In genomic region chr1:46615088-46615487, GRCh38 we compare ENCODE assay signal across 12 cellular contexts. TPM values are rescaled to one million over a fixed set of nuclear protein-coding genes. Genes with fewer than 3 reads are reported as not detected.
DNase-seq lines count a peak whose midpoint lies in the region; ATAC-seq and TF ChIP-seq lines count a peak whose summit lies in the region.
"Had no signal": no experiment of that assay in that cellular context is flagged by ENCODE, and none has a peak within 500 bp of the region (broad histone marks: within the 10 kb centered on the region; RNA-seq: fewer than 3 reads in every experiment).

No MANE protein-coding gene starts in this region.

- TF ChIP-seq EP300 in ovary (IDR thresholded peaks at IDR 0.05): no peak

- in situ Hi-C loops in mammary epithelial cell (cut with MboI; ENCODE audit: low sequenced_read_pairs in 2 of 2) (loop anchor here in 1 of 2 donors (10.0 kb wide), 1 partner anchor 110 kb away; no protein-coding TSS in a partner anchor), KBM-7 (cut with MboI; ENCODE audit: low pct_unique_long_range_greater_than_20kb, low sequenced_read_pairs) (no loop called here)

- H3K27ac Mint-ChIP-seq in natural killer cell: peak overlapping the region; percentile 81 to 94

- H3K4me1 ChIP-seq in HEK293 (ENCODE audit: control insufficient read depth, insufficient read depth, low read length) (no peaks in the 10 kb centered on the region), mammary epithelial cell (ENCODE audit: insufficient read depth, low read length) (peaks cover 54% of the 10 kb centered on the region), ovary (ENCODE audit: insufficient read depth) (peaks cover 7% of the 10 kb centered on the region)

- H3K27me3 Mint-ChIP-seq in natural killer cell (ENCODE audit: low read depth in 2 of 2): no peaks in the 10 kb centered on the region

- CTCF ChIA-PET in AG04450 (lab: Charles Lee): interaction anchor here (2.8 kb wide), 1 partner anchor 110 kb away, joined by 11 read pairs; no protein-coding TSS in a partner anchor
- CTCF ChIA-PET in HEK293 (lab: Yijun Ruan, JAX): no interaction called here
- CTCF ChIA-PET in mammary epithelial cell (lab: Charles Lee; ENCODE audit: low non-redundant PET): no interaction called here

- POLR2A ChIA-PET in AG04450 (lab: Yijun Ruan, JAX) (interaction anchor here (1.9 to 3.7 kb wide), 2 partner anchors 9 to 11 kb away, joined by 10 to 21 read pairs; partner anchors contain the start of gene MKNK1), HEK293 (lab: Yijun Ruan, JAX) (interaction anchor here (8.9 kb wide), 1 partner anchor 11 kb away, joined by 77 read pairs; the partner anchor contains the start of gene MKNK1)

- H3K9me3 ChIP-seq in AG04450 (ENCODE audit: control insufficient read depth, insufficient read depth, low read length): no peaks in the 10 kb centered on the region; the same call in 1 of the 2 replicates
- H3K9me3 ChIP-seq in HEK293 (ENCODE audit: control insufficient read depth, insufficient read depth, low read depth, low read length): no peaks in the 10 kb centered on the region
- H3K9me3 ChIP-seq in mammary epithelial cell (replicated peaks; ENCODE audit: insufficient read depth, low read length): no peaks in the 10 kb centered on the region
- no peaks in the 10 kb centered on the region for H3K9me3 ChIP-seq in ovary
- H3K9me3 ChIP-seq: Peyer's patch had no signal

- dilution Hi-C loops in mammary epithelial cell (cut with HindIII; ENCODE audit: low sequenced_read_pairs): loop anchor here (5.0 kb wide), 2 partner anchors 68 to 77 kb away; no protein-coding TSS in a partner anchor

- no peaks in the 10 kb centered on the region for H3K36me3 Mint-ChIP-seq in natural killer cell

- peaks cover 50 to 66% of the 10 kb centered on the region in 2 donors for H3K4me1 Mint-ChIP-seq in natural killer cell

- no peak overlapping the region for H3K9ac ChIP-seq in mammary epithelial cell (ENCODE audit: insufficient read depth, low read length)

- intact Hi-C loops in mammary epithelial cell (cut with micrococcal nuclease): no loop called here
- intact Hi-C loops in natural killer cell (cut with micrococcal nuclease): loop anchor here (5.0 kb wide), 1 partner anchor 102 kb away; the partner anchor contains the start of gene EFCAB14
- intact Hi-C loops in ovary (cut with DNase I): loop anchor here in 3 of 4 donors (5.0 kb wide), 2 partner anchors 52 to 107 kb away; partner anchors contain the start of gene ATPAF1 (in 2 of the 3)
- intact Hi-C loops in left colon (cut with DNase I, micrococcal nuclease): no loop called here

- H3K36me3 ChIP-seq in HEK293 (ENCODE audit: control insufficient read depth in 2 of 2, insufficient read depth in 1 of 2, low read length in 2 of 2) (no peaks in the 10 kb centered on the region), mammary epithelial cell (ENCODE audit: insufficient read depth, low read length) (peaks cover 2% of the 10 kb centered on the region), ovary (no peaks in the 10 kb centered on the region)

- TF ChIP-seq POLR2A in ovary (IDR thresholded peaks at IDR 0.05): no peak

- DNase-seq in AG04450 (ENCODE audit: low read depth, low spot score): no peak
- DNase-seq in mammary epithelial cell: no peak
- DNase-seq in natural killer cell: no peak
- no peak for DNase-seq in ovary
- DNase-seq in KBM-7: no peak
- no peak for DNase-seq in left colon
- DNase-seq: DMS53; stimulated activated CD4-positive, alpha-beta T cell treated with anti-CD3 and anti-CD28 coated beads, Interleukin-4, amount 100 ng/mL, for 1 hour had no signal

- H4K20me1 ChIP-seq in mammary epithelial cell (ENCODE audit: insufficient read depth, low read length): no peaks in the 10 kb centered on the region

- H2AFZ ChIP-seq in mammary epithelial cell (ENCODE audit: low read depth, low read length): no peak overlapping the region

- TF ChIP-seq CTCF in AG04450 (IDR thresholded peaks at IDR 0.05; ENCODE audit: low read depth, low read length) (no peak), HEK293 (tag by site-specific recombination; IDR thresholded peaks at IDR 0.05) (no peak), mammary epithelial cell (conservative IDR thresholded peaks at IDR 0.05 in 1 of 2, IDR thresholded peaks at IDR 0.05 in 1 of 2; ENCODE audit: extremely low read depth in 1 of 2, insufficient read depth in 1 of 2, low read depth in 1 of 2, low read length in 2 of 2) (no peak), natural killer cell (IDR thresholded peaks at IDR 0.05) (no peak), ovary (IDR thresholded peaks at IDR 0.05) (no peak)

- peak overlapping the region; percentile 90 for H3K4me2 ChIP-seq in mammary epithelial cell (ENCODE audit: insufficient read depth, low read depth, low read length)

- peaks cover 41% of the 10 kb centered on the region for H3K79me2 ChIP-seq in mammary epithelial cell (ENCODE audit: insufficient read depth, low read length)

- BruUV-seq in mammary epithelial cell (replicated peaks; lab: Mats Ljungman, UMichigan): no TSS peak

- no peak overlapping the region for H3K27ac ChIP-seq in AG04450 (ENCODE audit: low read depth, low read length)
- H3K27ac ChIP-seq in HEK293 (ENCODE audit: extremely low read depth, low read depth, low read length): no peak overlapping the region
- no peak overlapping the region for H3K27ac ChIP-seq in mammary epithelial cell (ENCODE audit: insufficient read depth, low read depth, low read length)
- H3K27ac ChIP-seq in ovary: peak overlapping the region in 1 of 2 donors; percentile 95

- H3K9me3 Mint-ChIP-seq in natural killer cell: no peaks in the 10 kb centered on the region

- 100% methylated on average over 2 of the region's 2 CpGs for WGBS in mammary epithelial cell (ENCODE audit: low coverage, missing lambda C conversion rate)
- 93 to 97% (median 95%) methylated on average over 2 of the region's 2 CpGs for WGBS in ovary, 3 donors

- H3K4me3 ChIP-seq in AG04450 (ENCODE audit: low read depth, low read length) (peak overlapping the region; percentile 89), HEK293 (ENCODE audit: low read depth, low read length) (no peak overlapping the region), mammary epithelial cell (replicated peaks in 1 of 3; ENCODE audit: insufficient read depth in 1 of 3, low read depth in 2 of 3, low read length in 3 of 3) (no peak overlapping the region), ovary (no peak overlapping the region)

- peak overlapping the region; percentile 84 for H3K4me3 Mint-ChIP-seq in natural killer cell

- H3K27me3 ChIP-seq in AG04450 (ENCODE audit: control insufficient read depth, insufficient read depth, low read length) (no peaks in the 10 kb centered on the region), mammary epithelial cell (ENCODE audit: insufficient read depth, low read length) (no peaks in the 10 kb centered on the region), ovary (no peaks in the 10 kb centered on the region)
- H3K27me3 ChIP-seq: Peyer's patch had no signal

- ATAC-seq in natural killer cell (no peak), GM18873 (IDR thresholded peaks at IDR 0.05; ENCODE audit: low FRiP score, unreplicated experiment) (no peak), left colon (no peak)

TF ChIP-seq in HEK293, 187 proteins besides CTCF, POLR2A, EP300 and RAD21 (continues in another document):
- TF ChIP-seq EGR2 (tag by site-specific recombination; IDR thresholded peaks at IDR 0.05; ENCODE audit: low read depth) (peak; percentile 87), OVOL3 (tag by site-specific recombination; IDR thresholded peaks at IDR 0.05) (no peak), ZNF24 (tag by site-specific recombination; IDR thresholded peaks at IDR 0.05) (no peak), ZNF768 (tag by site-specific recombination; IDR thresholded peaks at IDR 0.05) (no peak), ZNF707 (tag by site-specific recombination; IDR thresholded peaks at IDR 0.05) (no peak)
- TF ChIP-seq, protein P1, sequence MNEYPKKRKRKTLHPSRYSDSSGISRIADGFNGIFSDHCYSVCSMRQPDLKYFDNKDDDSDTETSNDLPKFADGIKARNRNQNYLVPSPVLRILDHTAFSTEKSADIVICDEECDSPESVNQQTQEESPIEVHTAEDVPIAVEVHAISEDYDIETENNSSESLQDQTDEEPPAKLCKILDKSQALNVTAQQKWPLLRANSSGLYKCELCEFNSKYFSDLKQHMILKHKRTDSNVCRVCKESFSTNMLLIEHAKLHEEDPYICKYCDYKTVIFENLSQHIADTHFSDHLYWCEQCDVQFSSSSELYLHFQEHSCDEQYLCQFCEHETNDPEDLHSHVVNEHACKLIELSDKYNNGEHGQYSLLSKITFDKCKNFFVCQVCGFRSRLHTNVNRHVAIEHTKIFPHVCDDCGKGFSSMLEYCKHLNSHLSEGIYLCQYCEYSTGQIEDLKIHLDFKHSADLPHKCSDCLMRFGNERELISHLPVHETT (tag by site-specific recombination; IDR thresholded peaks at IDR 0.05): no peak

RNA-seq across cellular contexts. Expression of gene MOB3C, which starts 1.5 kb away (rescaled TPM):
- polyA plus RNA-seq in AG04450 (2011; rRNA removed) (11.9 and 13.0 TPM in 2 replicates), mammary epithelial cell (9.8 TPM), ovary (10 to 100 TPM; 13.2 to 29.2 TPM)
- polyA minus RNA-seq in AG04450 (2011; rRNA and poly(A)+ RNA removed): 13.4 and 15.8 TPM in 2 replicates
- total RNA-seq in mammary epithelial cell (10 to 100 TPM; 10.2 to 12.8 TPM), natural killer cell (10 to 100 TPM; 16.7 to 25.1 (median 19.2) TPM), ovary (10 to 100 TPM; 10.1 to 25.3 (median 19.3) TPM), left colon (10 to 100 TPM; 15.6 to 18.1 TPM)
- polyA minus RNA-seq in mammary epithelial cell: 6.4 TPM

RNA-seq across cellular contexts. Expression of gene MKNK1, which starts 11.0 kb away (rescaled TPM):
- polyA plus RNA-seq in AG04450 (2011; rRNA removed): 38.0 and 41.5 TPM in 2 replicates
- polyA minus RNA-seq in AG04450 (2011; rRNA and poly(A)+ RNA removed): 24.0 and 28.0 TPM in 2 replicates
- total RNA-seq in mammary epithelial cell: 10 to 100 TPM; 21.7 to 50.0 TPM
- 35.0 TPM for polyA plus RNA-seq in mammary epithelial cell
- polyA minus RNA-seq in mammary epithelial cell: 56.7 TPM
- 10 to 100 TPM; 59.5 to 81.5 (median 65.5) TPM for total RNA-seq in natural killer cell
- 10 to 100 TPM; 21.0 to 39.3 (median 24.9) TPM for total RNA-seq in ovary
- polyA plus RNA-seq in ovary: 10 to 100 TPM; 21.9 to 34.0 TPM
- total RNA-seq in left colon: 10 to 100 TPM; 46.2 to 52.4 TPM

RNA-seq across cellular contexts. Expression of gene ATPAF1, which starts 53.1 kb away (rescaled TPM):
- polyA plus RNA-seq in AG04450 (2011; rRNA removed) (83.8 and 85.6 TPM in 2 replicates), mammary epithelial cell (36.1 TPM), ovary (10 to 100 TPM; 21.9 to 88.0 TPM)
- polyA minus RNA-seq in AG04450 (2011; rRNA and poly(A)+ RNA removed): 25.8 and 42.9 TPM in 2 replicates
- total RNA-seq in mammary epithelial cell (10 to 100 TPM; 24.8 to 36.5 TPM), natural killer cell (10 to 100 TPM; 18.0 to 21.7 (median 19.0) TPM), ovary (10 to 100 TPM; 21.9 to 40.0 (median 29.3) TPM), left colon (10 to 100 TPM; 52.2 to 53.0 TPM)
- polyA minus RNA-seq in mammary epithelial cell: 24.2 TPM

RNA-seq across cellular contexts. Expression of gene TEX38, which starts 56.6 kb away (rescaled TPM):
- not detected in 2 replicates for polyA plus RNA-seq in AG04450 (2011; rRNA removed)
- not detected in 2 replicates for polyA minus RNA-seq in AG04450 (2011; rRNA and poly(A)+ RNA removed)
- total RNA-seq in mammary epithelial cell: not detected
- polyA plus RNA-seq in mammary epithelial cell: not detected
- not detected for polyA minus RNA-seq in mammary epithelial cell
- total RNA-seq in natural killer cell: under 1 TPM in 2 of 3 donors, not detected in 1; 0.26 to 0.75 TPM
- under 1 TPM in 1 of 7 donors, not detected in 6; 0.45 TPM for total RNA-seq in ovary
- under 1 TPM in 1 of 2 donors, not detected in 1; 0.08 TPM for polyA plus RNA-seq in ovary
- not detected for total RNA-seq in left colon
- total RNA-seq: activated CD8-positive, alpha-beta memory T cell treated with anti-CD3 and anti-CD28 coated beads for 36 hours; Peyer's patch had no signal

Comparison
In these comparisons a context has a peak if more than half of its experiments do, and no peak if none do; other contexts are left out.
1. intact Hi-C loops: an anchor here in natural killer cell (5.0 kb wide) and ovary (5.0 kb wide); none called in mammary epithelial cell and left colon.